Comparison of ENCODE assay signal across 19 cellular contexts in the genomic region with DNA sequence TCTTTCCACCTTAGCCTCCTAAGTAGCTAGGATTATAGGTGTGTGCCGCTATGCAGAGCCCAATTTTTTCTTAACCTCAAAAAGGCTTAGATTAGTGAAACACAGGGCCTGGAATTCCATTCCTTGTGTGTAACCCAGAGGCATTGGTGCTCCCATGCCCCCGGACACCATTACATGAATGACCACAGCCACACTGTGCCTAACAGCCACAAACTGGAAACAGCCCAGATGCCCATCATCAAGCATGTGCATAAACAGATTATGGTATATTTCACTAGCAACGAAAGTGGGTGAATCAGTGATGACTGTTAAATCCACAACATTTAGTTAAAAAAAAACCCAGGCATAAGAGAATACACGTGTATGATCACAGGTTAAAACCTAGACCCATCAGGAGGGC. TPM values are rescaled to one million over a fixed set of nuclear protein-coding genes. Genes with fewer than 3 reads are reported as not detected.
"Had no signal": no experiment of that assay in that cellular context is flagged by ENCODE, and none has a peak within 500 bp of the region (broad histone marks: within the 10 kb centered on the region; RNA-seq: fewer than 3 reads in every experiment).

No MANE protein-coding gene starts in this region.

- H3K27me3 Mint-ChIP-seq: dendritic cell treated with granulocyte-macrophage colony-stimulating factor and Interleukin-4, amounts not matched to agents 40 ng/mL and 50 ng/mL, for 4 days had no signal

- H3K36me3 ChIP-seq: suprapubic skin had no signal

- H3K36me3 Mint-ChIP-seq: brain; naive thymus-derived CD4-positive, alpha-beta T cell; type B pancreatic cell had no signal

- H3K4me1 Mint-ChIP-seq: activated T-helper 17 cell treated with anti-CD3 and anti-CD28 coated beads, Interleukin-2, amount 50 U/mL, for 72 hours had no signal

- H3K27me3 ChIP-seq: suprapubic skin had no signal

- H3K27ac ChIP-seq: psoas muscle, suprapubic skin had no signal

- H3K9me3 Mint-ChIP-seq: activated naive CD4-positive, alpha-beta T cell treated with anti-CD3 and anti-CD28 coated beads for 36 hours; activated T-helper 17 cell treated with anti-CD3 and anti-CD28 coated beads, Interleukin-2, amount 50 U/mL, for 72 hours; dendritic cell treated with granulocyte-macrophage colony-stimulating factor and Interleukin-4, amounts not matched to agents 40 ng/mL and 50 ng/mL, for 4 days; naive thymus-derived CD4-positive, alpha-beta T cell; type B pancreatic cell had no signal

- ATAC-seq: activated CD8-positive, alpha-beta T cell treated with anti-CD3 and anti-CD28 coated beads, Interleukin-2, amount 10 ng/mL, durations not matched to agents 7 days and 5 days; activated T-helper 17 cell treated with anti-CD3 and anti-CD28 coated beads, Interleukin-2, amount 50 U/mL, for 72 hours; left colon; naive thymus-derived CD4-positive, alpha-beta T cell; psoas muscle had no signal

- DNase-seq: activated CD4-positive, alpha-beta T cell treated with anti-CD3 and anti-CD28 coated beads for 4 hours; activated CD8-positive, alpha-beta T cell treated with anti-CD3 and anti-CD28 coated beads, Interleukin-2, amount 10 ng/mL, durations not matched to agents 7 days and 5 days; activated naive CD4-positive, alpha-beta T cell treated with anti-CD3 and anti-CD28 coated beads for 36 hours; left colon; naive thymus-derived CD4-positive, alpha-beta T cell; occipital lobe; psoas muscle; stimulated activated CD4-positive, alpha-beta T cell treated with anti-CD3 and anti-CD28 coated beads, Interleukin-2, amount 100 ng/mL, for 24 hours; stimulated activated naive CD4-positive, alpha-beta T cell treated with Interleukin-2 at 50 U/mL for 16 hours; T1000 had no signal

- H3K9me3 ChIP-seq: psoas muscle, suprapubic skin had no signal

- H3K27ac Mint-ChIP-seq: activated CD8-positive, alpha-beta T cell treated with anti-CD3 and anti-CD28 coated beads, Interleukin-2, amount 10 ng/mL, durations not matched to agents 7 days and 5 days; activated naive CD4-positive, alpha-beta T cell treated with anti-CD3 and anti-CD28 coated beads for 36 hours; activated T-helper 17 cell treated with anti-CD3 and anti-CD28 coated beads, Interleukin-2, amount 50 U/mL, for 72 hours; naive thymus-derived CD4-positive, alpha-beta T cell had no signal

- H3K4me3 ChIP-seq: lung, psoas muscle, suprapubic skin had no signal

- H3K4me3 Mint-ChIP-seq: activated CD8-positive, alpha-beta T cell treated with anti-CD3 and anti-CD28 coated beads, Interleukin-2, amount 10 ng/mL, durations not matched to agents 7 days and 5 days; activated naive CD4-positive, alpha-beta T cell treated with anti-CD3 and anti-CD28 coated beads for 36 hours; activated T-helper 17 cell treated with anti-CD3 and anti-CD28 coated beads, Interleukin-2, amount 50 U/mL, for 72 hours; brain; dendritic cell treated with granulocyte-macrophage colony-stimulating factor and Interleukin-4, amounts not matched to agents 40 ng/mL and 50 ng/mL, for 4 days; type B pancreatic cell had no signal

- H3K4me1 ChIP-seq: psoas muscle had no signal

RNA-seq across cellular contexts. Expression of a gene that starts 24.4 kb away (rescaled TPM):
- total RNA-seq: activated CD8-positive, alpha-beta T cell treated with anti-CD3 and anti-CD28 coated beads, Interleukin-2, amount 10 ng/mL, durations not matched to agents 7 days and 5 days; activated naive CD4-positive, alpha-beta T cell treated with anti-CD3 and anti-CD28 coated beads for 36 hours; activated T-helper 17 cell treated with anti-CD3 and anti-CD28 coated beads, Interleukin-2, amount 50 U/mL, for 72 hours; epithelial cell of proximal tubule; left colon; lung; mononuclear cell; naive thymus-derived CD4-positive, alpha-beta T cell; occipital lobe; psoas muscle; sciatic nerve; suprapubic skin had no signal
- polyA plus RNA-seq: lung, psoas muscle had no signal
